ENCODE assay signal across 1 cellular context in genomic region chr2:167492486-167492885, GRCh38.
TF ChIP-seq lines count a peak whose summit lies in the region.

No MANE protein-coding gene starts in this region.

TF ChIP-seq in IMR-90, 13 proteins besides CTCF, POLR2A, EP300 and RAD21 (continued from another document):
- TF ChIP-seq FOS (IDR thresholded peaks at IDR 0.05; ENCODE audit: low read depth, low read length) (no peak), RFX5 (IDR thresholded peaks at IDR 0.05; ENCODE audit: low read depth, low read length) (no peak), RCOR1 (IDR thresholded peaks at IDR 0.05; ENCODE audit: insufficient replicate concordance, low read length) (no peak)
